Comparison of ENCODE assay signal across 8 cellular contexts in the genomic region with DNA sequence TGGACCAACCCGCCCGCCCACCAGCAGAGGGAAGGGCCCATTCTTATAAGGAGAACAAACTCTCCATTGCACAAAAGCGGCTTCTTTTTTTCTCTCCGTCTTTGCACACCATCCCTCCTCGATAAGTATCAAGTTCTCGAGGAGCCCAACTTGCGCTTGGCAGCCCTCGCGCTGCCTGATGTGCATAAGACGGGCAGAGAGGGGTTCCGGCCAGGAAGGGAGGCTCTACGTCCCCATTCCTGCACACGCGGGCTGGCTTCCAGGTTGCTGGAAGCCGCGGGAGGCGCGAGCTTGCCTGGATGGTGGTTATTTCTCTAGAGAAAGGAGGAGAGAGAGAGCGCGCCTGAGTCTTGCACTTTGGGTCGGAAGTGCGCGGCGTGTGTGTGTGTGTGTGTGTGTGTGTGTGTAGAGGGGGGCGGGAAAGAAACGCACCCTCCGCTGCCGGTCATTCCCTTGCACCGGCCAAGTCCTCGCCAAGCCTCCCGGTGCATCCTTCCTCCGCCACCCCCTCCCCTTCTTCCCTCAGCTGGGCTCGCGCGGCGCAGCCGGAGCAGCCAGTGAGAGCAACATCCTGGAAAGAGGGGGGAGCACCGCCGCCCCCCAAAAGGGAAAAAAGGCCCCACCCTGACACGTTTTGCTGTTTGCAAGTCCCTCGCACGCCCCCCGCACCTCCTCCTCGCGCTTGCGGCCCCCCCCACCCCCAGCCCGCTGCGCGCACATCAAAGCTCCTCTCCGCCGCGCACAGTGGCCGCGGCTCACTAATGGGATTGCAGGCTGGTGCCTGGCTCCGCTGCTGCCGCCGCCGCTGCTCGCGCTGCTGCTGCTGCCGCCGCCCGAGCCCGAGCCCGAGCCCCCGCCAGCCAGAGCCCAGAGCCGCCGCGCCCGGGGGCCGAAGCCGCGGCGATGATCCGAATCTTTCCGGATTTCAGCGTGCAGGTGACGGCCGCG. TPM values are rescaled to one million over a fixed set of nuclear protein-coding genes. Genes with fewer than 3 reads are reported as not detected.
DNase-seq lines count a peak whose midpoint lies in the region; ATAC-seq lines count a peak whose summit lies in the region.

No MANE protein-coding gene starts in this region.

- peaks cover 0 to 2% (median 0%) of the 10 kb centered on the region in 5 donors for H3K36me3 Mint-ChIP-seq in naive thymus-derived CD4-positive, alpha-beta T cell

- H3K4me1 ChIP-seq in naive thymus-derived CD4-positive, alpha-beta T cell (ENCODE audit: control insufficient read depth in 2 of 2, insufficient read depth in 2 of 2, low read length in 2 of 2): no peaks in the 10 kb centered on the region

- no peaks in the 10 kb centered on the region for H3K36me3 ChIP-seq in naive thymus-derived CD4-positive, alpha-beta T cell (ENCODE audit: control insufficient read depth in 2 of 3, insufficient read depth in 3 of 3, low read length in 3 of 3)

- no peak for ATAC-seq in naive thymus-derived CD4-positive, alpha-beta T cell

- H3K27me3 Mint-ChIP-seq in naive thymus-derived CD4-positive, alpha-beta T cell: peaks cover 63 to 77% (median 72%) of the 10 kb centered on the region in 5 donors

- H3K9me3 Mint-ChIP-seq in naive thymus-derived CD4-positive, alpha-beta T cell: peaks cover 0 to 9% (median 0%) of the 10 kb centered on the region in 11 donors

- H3K27ac ChIP-seq in naive thymus-derived CD4-positive, alpha-beta T cell (ENCODE audit: low read depth, low read length): no peak overlapping the region

- peak; percentile 42 for DNase-seq in DMS153 treated with DMSO at 0.1 percent for 48 hours (lab: John Stamatoyannopoulos, UW; ENCODE audit: unreplicated experiment)
- DNase-seq in DMS153 (lab: John Stamatoyannopoulos, UW): no peak
- DNase-seq in NCI-H748 treated with DMSO at 0.1 percent for 48 hours (lab: John Stamatoyannopoulos, UW): peak; percentile 53
- peak; percentile 33 for DNase-seq in fibroblast of gingiva (ENCODE audit: low read depth)
- no peak for DNase-seq in naive thymus-derived CD4-positive, alpha-beta T cell
- no peak for DNase-seq in GDM1 (lab: John Stamatoyannopoulos, UW)
- DNase-seq in GF-D8 (lab: John Stamatoyannopoulos, UW): no peak
- no peak for DNase-seq in SKM-1 (lab: John Stamatoyannopoulos, UW; ENCODE audit: unreplicated experiment)

- CTCF ChIA-PET in naive thymus-derived CD4-positive, alpha-beta T cell (lab: Charles Lee): no interaction called here

- intact Hi-C loops in naive thymus-derived CD4-positive, alpha-beta T cell (cut with micrococcal nuclease): no loop called here

- POLR2A ChIA-PET in naive thymus-derived CD4-positive, alpha-beta T cell (lab: Charles Lee): no interaction called here

- peaks cover 0 to 5% of the 10 kb centered on the region in 2 donors for H3K27me3 ChIP-seq in naive thymus-derived CD4-positive, alpha-beta T cell (ENCODE audit: control insufficient read depth in 2 of 2, insufficient read depth in 2 of 2, low read length in 2 of 2)

- H3K27ac Mint-ChIP-seq in naive thymus-derived CD4-positive, alpha-beta T cell: no peak overlapping the region

- H3K4me1 Mint-ChIP-seq in naive thymus-derived CD4-positive, alpha-beta T cell: peaks cover 0 to 30% (median 6%) of the 10 kb centered on the region in 7 donors

- no peaks in the 10 kb centered on the region for H3K9me3 ChIP-seq in naive thymus-derived CD4-positive, alpha-beta T cell (ENCODE audit: control insufficient read depth in 2 of 3, low read length in 3 of 3)

- no peak overlapping the region for H3K4me3 ChIP-seq in naive thymus-derived CD4-positive, alpha-beta T cell (ENCODE audit: low read length)

- H3K4me3 Mint-ChIP-seq in naive thymus-derived CD4-positive, alpha-beta T cell: peak overlapping the region in 6 of 10 donors; percentile 9 to 54 (median 36)

RNA-seq across cellular contexts. Expression of gene NPAS3, which starts 4.5 kb away (rescaled TPM):
- not detected for total RNA-seq in naive thymus-derived CD4-positive, alpha-beta T cell
- not detected for polyA plus RNA-seq in naive thymus-derived CD4-positive, alpha-beta T cell

Comparison
In these comparisons a context has a peak if more than half of its experiments do, and no peak if none do; other contexts are left out.
1. DNase-seq: peak in DMS153 treated with DMSO at 0.1 percent for 48 hours (single experiment), NCI-H748 treated with DMSO at 0.1 percent for 48 hours (single experiment) and fibroblast of gingiva (single experiment); none in DMS153 (single experiment), naive thymus-derived CD4-positive, alpha-beta T cell (0 of 9), GDM1 (single experiment), GF-D8 (single experiment) and SKM-1 (single experiment).